1 cellular context compared by ENCODE assay signal in the genomic region with DNA sequence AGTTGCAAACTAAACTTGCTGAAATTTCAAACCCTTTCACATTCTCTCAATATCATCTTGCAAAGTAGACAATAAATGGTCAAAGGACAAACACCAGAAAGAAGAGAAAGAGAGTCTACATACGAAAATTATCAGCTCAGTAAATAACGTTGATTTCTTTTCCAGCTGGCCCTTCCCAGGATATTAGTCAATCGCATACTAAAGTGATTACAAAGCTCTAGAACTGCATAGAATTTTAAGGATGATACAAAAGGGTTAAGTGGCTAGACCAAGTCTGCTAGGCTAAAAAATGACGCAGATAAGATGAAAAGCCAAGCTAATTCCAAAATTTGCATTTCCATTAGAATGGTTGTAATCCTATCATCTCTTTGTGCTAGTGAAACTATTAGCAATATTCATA.
TF ChIP-seq lines count a peak whose summit lies in the region.

No MANE protein-coding gene starts in this region.

TF ChIP-seq in SK-N-SH treated with all-trans-retinoic acid at 6 μM for 48 hours, 23 proteins besides CTCF, POLR2A, EP300 and RAD21:
- TF ChIP-seq, protein P1, sequence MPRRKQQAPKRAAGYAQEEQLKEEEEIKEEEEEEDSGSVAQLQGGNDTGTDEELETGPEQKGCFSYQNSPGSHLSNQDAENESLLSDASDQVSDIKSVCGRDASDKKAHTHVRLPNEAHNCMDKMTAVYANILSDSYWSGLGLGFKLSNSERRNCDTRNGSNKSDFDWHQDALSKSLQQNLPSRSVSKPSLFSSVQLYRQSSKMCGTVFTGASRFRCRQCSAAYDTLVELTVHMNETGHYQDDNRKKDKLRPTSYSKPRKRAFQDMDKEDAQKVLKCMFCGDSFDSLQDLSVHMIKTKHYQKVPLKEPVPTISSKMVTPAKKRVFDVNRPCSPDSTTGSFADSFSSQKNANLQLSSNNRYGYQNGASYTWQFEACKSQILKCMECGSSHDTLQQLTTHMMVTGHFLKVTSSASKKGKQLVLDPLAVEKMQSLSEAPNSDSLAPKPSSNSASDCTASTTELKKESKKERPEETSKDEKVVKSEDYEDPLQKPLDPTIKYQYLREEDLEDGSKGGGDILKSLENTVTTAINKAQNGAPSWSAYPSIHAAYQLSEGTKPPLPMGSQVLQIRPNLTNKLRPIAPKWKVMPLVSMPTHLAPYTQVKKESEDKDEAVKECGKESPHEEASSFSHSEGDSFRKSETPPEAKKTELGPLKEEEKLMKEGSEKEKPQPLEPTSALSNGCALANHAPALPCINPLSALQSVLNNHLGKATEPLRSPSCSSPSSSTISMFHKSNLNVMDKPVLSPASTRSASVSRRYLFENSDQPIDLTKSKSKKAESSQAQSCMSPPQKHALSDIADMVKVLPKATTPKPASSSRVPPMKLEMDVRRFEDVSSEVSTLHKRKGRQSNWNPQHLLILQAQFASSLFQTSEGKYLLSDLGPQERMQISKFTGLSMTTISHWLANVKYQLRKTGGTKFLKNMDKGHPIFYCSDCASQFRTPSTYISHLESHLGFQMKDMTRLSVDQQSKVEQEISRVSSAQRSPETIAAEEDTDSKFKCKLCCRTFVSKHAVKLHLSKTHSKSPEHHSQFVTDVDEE (CRISPR knock-in tag; IDR thresholded peaks at IDR 0.05), result no peak
- TF ChIP-seq, protein P2, sequence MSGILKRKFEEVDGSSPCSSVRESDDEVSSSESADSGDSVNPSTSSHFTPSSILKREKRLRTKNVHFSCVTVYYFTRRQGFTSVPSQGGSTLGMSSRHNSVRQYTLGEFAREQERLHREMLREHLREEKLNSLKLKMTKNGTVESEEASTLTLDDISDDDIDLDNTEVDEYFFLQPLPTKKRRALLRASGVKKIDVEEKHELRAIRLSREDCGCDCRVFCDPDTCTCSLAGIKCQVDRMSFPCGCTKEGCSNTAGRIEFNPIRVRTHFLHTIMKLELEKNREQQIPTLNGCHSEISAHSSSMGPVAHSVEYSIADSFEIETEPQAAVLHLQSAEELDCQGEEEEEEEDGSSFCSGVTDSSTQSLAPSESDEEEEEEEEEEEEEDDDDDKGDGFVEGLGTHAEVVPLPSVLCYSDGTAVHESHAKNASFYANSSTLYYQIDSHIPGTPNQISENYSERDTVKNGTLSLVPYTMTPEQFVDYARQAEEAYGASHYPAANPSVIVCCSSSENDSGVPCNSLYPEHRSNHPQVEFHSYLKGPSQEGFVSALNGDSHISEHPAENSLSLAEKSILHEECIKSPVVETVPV (CRISPR knock-in tag; IDR thresholded peaks at IDR 0.05), result no peak
- TF ChIP-seq TOX (CRISPR knock-in tag; IDR thresholded peaks at IDR 0.05; ENCODE audit: borderline replicate concordance) (no peak), TCF4 (CRISPR knock-in tag; IDR thresholded peaks at IDR 0.05; ENCODE audit: borderline replicate concordance) (no peak), ESRRG (CRISPR knock-in tag; IDR thresholded peaks at IDR 0.05) (no peak), SNAI2 (CRISPR knock-in tag; IDR thresholded peaks at IDR 0.05) (no peak), ARNTL (CRISPR knock-in tag; IDR thresholded peaks at IDR 0.05; ENCODE audit: borderline replicate concordance, low read depth) (no peak), ZNF565 (CRISPR knock-in tag; conservative IDR thresholded peaks at IDR 0.05; ENCODE audit: low read depth) (no peak), ZNF8 (CRISPR knock-in tag; IDR thresholded peaks at IDR 0.05) (no peak), ZFP3 (CRISPR knock-in tag; IDR thresholded peaks at IDR 0.05) (no peak), RARB (CRISPR knock-in tag; IDR thresholded peaks at IDR 0.05) (no peak), ZC3H10 (CRISPR knock-in tag; IDR thresholded peaks at IDR 0.05) (no peak), GLIS3 (CRISPR knock-in tag; IDR thresholded peaks at IDR 0.05) (no peak), ISL1 (CRISPR knock-in tag; IDR thresholded peaks at IDR 0.05) (no peak), ZNF70 (CRISPR knock-in tag; IDR thresholded peaks at IDR 0.05) (no peak), CSDC2 (CRISPR knock-in tag; IDR thresholded peaks at IDR 0.05) (no peak), BACH2 (CRISPR knock-in tag; IDR thresholded peaks at IDR 0.05; ENCODE audit: borderline replicate concordance) (no peak)
- TF ChIP-seq, protein P3, sequence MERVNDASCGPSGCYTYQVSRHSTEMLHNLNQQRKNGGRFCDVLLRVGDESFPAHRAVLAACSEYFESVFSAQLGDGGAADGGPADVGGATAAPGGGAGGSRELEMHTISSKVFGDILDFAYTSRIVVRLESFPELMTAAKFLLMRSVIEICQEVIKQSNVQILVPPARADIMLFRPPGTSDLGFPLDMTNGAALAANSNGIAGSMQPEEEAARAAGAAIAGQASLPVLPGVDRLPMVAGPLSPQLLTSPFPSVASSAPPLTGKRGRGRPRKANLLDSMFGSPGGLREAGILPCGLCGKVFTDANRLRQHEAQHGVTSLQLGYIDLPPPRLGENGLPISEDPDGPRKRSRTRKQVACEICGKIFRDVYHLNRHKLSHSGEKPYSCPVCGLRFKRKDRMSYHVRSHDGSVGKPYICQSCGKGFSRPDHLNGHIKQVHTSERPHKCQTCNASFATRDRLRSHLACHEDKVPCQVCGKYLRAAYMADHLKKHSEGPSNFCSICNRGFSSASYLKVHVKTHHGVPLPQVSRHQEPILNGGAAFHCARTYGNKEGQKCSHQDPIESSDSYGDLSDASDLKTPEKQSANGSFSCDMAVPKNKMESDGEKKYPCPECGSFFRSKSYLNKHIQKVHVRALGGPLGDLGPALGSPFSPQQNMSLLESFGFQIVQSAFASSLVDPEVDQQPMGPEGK (CRISPR knock-in tag; IDR thresholded peaks at IDR 0.05; ENCODE audit: borderline replicate concordance), result no peak
- TF ChIP-seq, protein P4, sequence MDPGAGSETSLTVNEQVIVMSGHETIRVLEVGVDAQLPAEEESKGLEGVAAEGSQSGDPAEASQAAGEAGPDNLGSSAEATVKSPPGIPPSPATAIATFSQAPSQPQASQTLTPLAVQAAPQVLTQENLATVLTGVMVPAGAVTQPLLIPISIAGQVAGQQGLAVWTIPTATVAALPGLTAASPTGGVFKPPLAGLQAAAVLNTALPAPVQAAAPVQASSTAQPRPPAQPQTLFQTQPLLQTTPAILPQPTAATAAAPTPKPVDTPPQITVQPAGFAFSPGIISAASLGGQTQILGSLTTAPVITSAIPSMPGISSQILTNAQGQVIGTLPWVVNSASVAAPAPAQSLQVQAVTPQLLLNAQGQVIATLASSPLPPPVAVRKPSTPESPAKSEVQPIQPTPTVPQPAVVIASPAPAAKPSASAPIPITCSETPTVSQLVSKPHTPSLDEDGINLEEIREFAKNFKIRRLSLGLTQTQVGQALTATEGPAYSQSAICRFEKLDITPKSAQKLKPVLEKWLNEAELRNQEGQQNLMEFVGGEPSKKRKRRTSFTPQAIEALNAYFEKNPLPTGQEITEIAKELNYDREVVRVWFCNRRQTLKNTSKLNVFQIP (CRISPR knock-in tag; IDR thresholded peaks at IDR 0.05; ENCODE audit: borderline replicate concordance, low read depth), result no peak
- TF ChIP-seq, protein P5, sequence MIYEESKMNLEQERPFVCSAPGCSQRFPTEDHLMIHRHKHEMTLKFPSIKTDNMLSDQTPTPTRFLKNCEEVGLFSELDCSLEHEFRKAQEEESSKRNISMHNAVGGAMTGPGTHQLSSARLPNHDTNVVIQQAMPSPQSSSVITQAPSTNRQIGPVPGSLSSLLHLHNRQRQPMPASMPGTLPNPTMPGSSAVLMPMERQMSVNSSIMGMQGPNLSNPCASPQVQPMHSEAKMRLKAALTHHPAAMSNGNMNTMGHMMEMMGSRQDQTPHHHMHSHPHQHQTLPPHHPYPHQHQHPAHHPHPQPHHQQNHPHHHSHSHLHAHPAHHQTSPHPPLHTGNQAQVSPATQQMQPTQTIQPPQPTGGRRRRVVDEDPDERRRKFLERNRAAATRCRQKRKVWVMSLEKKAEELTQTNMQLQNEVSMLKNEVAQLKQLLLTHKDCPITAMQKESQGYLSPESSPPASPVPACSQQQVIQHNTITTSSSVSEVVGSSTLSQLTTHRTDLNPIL (CRISPR knock-in tag; IDR thresholded peaks at IDR 0.05; ENCODE audit: low read depth), result no peak
